Comparison of ENCODE assay signal across 38 cellular contexts in genomic region chr10:132770061-132771021, GRCh38. TPM values are rescaled to one million over a fixed set of nuclear protein-coding genes. Genes with fewer than 3 reads are reported as not detected.
"Had no signal": no experiment of that assay in that cellular context is flagged by ENCODE, and none has a peak within 500 bp of the region (broad histone marks: within the 10 kb centered on the region; RNA-seq: fewer than 3 reads in every experiment).

No MANE protein-coding gene starts in this region.

- H3K27ac ChIP-seq: KMS-11 had no signal

- H3K27me3 ChIP-seq: MG63 had no signal

- DNase-seq: Karpas-422, Kasumi-1, MG63, MM.1S, MV-4-11, NCI-H1048, NCI-H1092, NCI-H1092 treated with DMSO at 0.1 percent for 48 hours, NCI-H1105, NCI-H1105 treated with DMSO at 0.1 percent for 48 hours, NCI-H1417, NCI-H1417 treated with DMSO at 0.1 percent for 48 hours, NCI-H1436, NCI-H1436 treated with DMSO at 0.1 percent for 48 hours, NCI-H146, NCI-H1694, NCI-H1694 treated with DMSO at 0.1 percent for 48 hours, NCI-H187, NCI-H187 treated with DMSO at 0.1 percent for 48 hours, NCI-H1930, NCI-H2029, NCI-H2029 treated with DMSO at 0.1 percent for 48 hours, NCI-H2081, NCI-H2081 treated with DMSO at 0.1 percent for 48 hours, NCI-H2107, NCI-H2171, NCI-H2171 treated with DMSO at 0.1 percent for 48 hours, NCI-H2227 treated with DMSO at 0.1 percent for 48 hours, NCI-H226, NCI-H345, NCI-H446, NCI-H446 treated with DMSO at 0.1 percent for 48 hours, NCI-H510A had no signal

- H3K36me3 ChIP-seq: MG63 had no signal

- H3K4me3 ChIP-seq: MG63 had no signal

- H3K9ac ChIP-seq: KMS-11 had no signal

- H3K4me2 ChIP-seq: KMS-11 had no signal

- H3K9me3 ChIP-seq: MG63 had no signal

RNA-seq across cellular contexts. Expression of gene NKX6-2, which starts 15.6 kb away (rescaled TPM):
- total RNA-seq: LHCN-M2, M059J, MCF 10A, NCI-H460 had no signal
